In the genomic region with DNA sequence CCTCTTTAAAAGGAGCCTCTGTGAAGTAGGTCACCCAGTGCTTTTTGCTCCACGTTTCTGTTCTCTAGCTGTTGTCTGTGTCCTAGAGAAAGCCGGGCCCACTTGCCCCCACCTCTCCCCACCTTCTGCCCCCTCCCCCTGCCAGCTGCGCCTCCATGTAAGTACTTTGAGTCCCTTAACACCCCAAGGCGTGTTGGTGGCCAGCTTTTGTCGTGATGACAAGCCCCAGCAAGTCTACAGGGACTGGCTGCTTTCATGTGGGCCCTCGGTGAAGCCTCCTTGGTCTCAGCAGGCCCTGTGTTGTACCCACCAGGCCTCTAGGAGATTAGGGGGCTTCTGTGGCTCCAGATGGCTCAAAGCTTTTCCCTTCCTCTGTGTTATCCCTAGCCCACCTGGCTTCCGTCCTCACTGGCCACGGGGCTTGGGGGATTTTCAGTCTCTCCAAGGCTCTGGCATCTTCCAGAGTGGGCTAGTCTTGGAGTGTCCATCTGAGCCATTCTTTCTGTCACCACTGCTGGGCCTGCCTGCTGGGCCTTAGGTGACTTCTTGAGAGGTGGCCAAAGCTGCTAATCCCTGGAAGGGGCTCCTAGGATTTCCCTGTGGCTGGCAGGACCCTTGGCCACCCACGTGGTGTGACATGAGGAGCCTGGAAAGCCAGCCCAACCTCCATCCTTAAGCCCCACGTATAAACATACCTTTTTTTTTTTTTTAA, we compare ENCODE assay signal across 18 cellular contexts. TPM values are rescaled to one million over a fixed set of nuclear protein-coding genes. Genes with fewer than 3 reads are reported as not detected.
DNase-seq lines count a peak whose midpoint lies in the region; ATAC-seq, FAIRE-seq and TF ChIP-seq lines count a peak whose summit lies in the region.
"Had no signal": no experiment of that assay in that cellular context is flagged by ENCODE, and none has a peak within 500 bp of the region (broad histone marks: within the 10 kb centered on the region; RNA-seq: fewer than 3 reads in every experiment).

No MANE protein-coding gene starts in this region.

- ATAC-seq in RWPE2 (ENCODE audit: low read depth), result no peak
- ATAC-seq: activated naive CD4-positive, alpha-beta T cell treated with anti-CD3 and anti-CD28 coated beads, Interleukin-2, amount 50 U/mL, for 72 hours had no signal

- no peaks in the 10 kb centered on the region for H3K9me3 Mint-ChIP-seq in endodermal cell
- no peaks in the 10 kb centered on the region for H3K9me3 Mint-ChIP-seq in neural crest cell
- H3K9me3 Mint-ChIP-seq: activated naive CD4-positive, alpha-beta T cell treated with anti-CD3 and anti-CD28 coated beads, Interleukin-2, amount 50 U/mL, for 72 hours; stimulated activated naive CD8-positive, alpha-beta T cell treated with anti-CD3 and anti-CD28 coated beads, Interleukin-15, Interleukin-2, amounts not matched to agents 100 ng/mL and 50 ng/mL, for 24 hours had no signal

- H3K27me3 ChIP-seq in RWPE2 (ENCODE audit: insufficient read depth, poor library complexity, severe bottlenecking) (no peaks in the 10 kb centered on the region), endodermal cell (ENCODE audit: control insufficient read depth, insufficient read depth, low read length, poor library complexity, severe bottlenecking) (no peaks in the 10 kb centered on the region)

- TF ChIP-seq CTCF in RWPE2 (IDR thresholded peaks at IDR 0.05; ENCODE audit: poor library complexity, severe bottlenecking) (no peak), endodermal cell (conservative IDR thresholded peaks at IDR 0.05) (no peak), neural crest cell (conservative IDR thresholded peaks at IDR 0.05) (no peak)

- H3K27ac ChIP-seq in RWPE2 (ENCODE audit: poor library complexity, severe bottlenecking), result peak overlapping the region; percentile 13
- H3K27ac ChIP-seq in endodermal cell (ENCODE audit: low read depth, low read length), result no peak overlapping the region
- peak overlapping the region; percentile 100 for H3K27ac ChIP-seq in temporal lobe (ENCODE audit: low read depth, low read length)

- H3K4me3 ChIP-seq in RWPE2 (ENCODE audit: severe bottlenecking) (no peak overlapping the region), endodermal cell (ENCODE audit: low read length) (no peak overlapping the region)

- WGBS in endodermal cell (ENCODE audit: insufficient coverage in 1 of 2, insufficient read length in 1 of 2), 2 experiments, result 86 to 94% methylated on average over 5 to 10 of the region's 10 CpGs

- no peak for DNase-seq in RWPE2 (ENCODE audit: low spot score)
- no peak for DNase-seq in endodermal cell
- DNase-seq in neural crest cell (ENCODE audit: low read depth, low spot score), result no peak
- no peak for DNase-seq in NCI-H345 (lab: John Stamatoyannopoulos, UW)
- no peak for DNase-seq in stimulated activated CD4-positive, alpha-beta T cell treated with anti-CD3 and anti-CD28 coated beads, Interleukin-2, amount 100 ng/mL, for 24 hours
- DNase-seq in stimulated activated naive CD4-positive, alpha-beta T cell (lab: John Stamatoyannopoulos, UW), result no peak
- no peak for DNase-seq in GM12892 (ENCODE audit: insufficient read length)
- DNase-seq: CD4-positive, CD25-positive, alpha-beta regulatory T cell; dermis blood vessel endothelial cell; foreskin melanocyte; GF-D8; NCI-H1105 treated with DMSO at 0.1 percent for 48 hours; SHP77 treated with DMSO at 0.1 percent for 48 hours; stimulated activated CD4-positive, alpha-beta T cell treated with anti-CD3 and anti-CD28 coated beads, Interleukin-4, amount 100 ng/mL, for 24 hours had no signal

- H3K9ac ChIP-seq in endodermal cell (ENCODE audit: extremely low read depth, low read length, poor library complexity, severe bottlenecking), result no peak overlapping the region

- H3K4me1 ChIP-seq in RWPE2 (ENCODE audit: insufficient read depth, poor library complexity, severe bottlenecking) (peaks cover 59% of the 10 kb centered on the region), endodermal cell (ENCODE audit: control insufficient read depth, insufficient read depth, low read length) (peaks cover 19% of the 10 kb centered on the region)

- H3K4me3 Mint-ChIP-seq in endodermal cell, result no peak overlapping the region
- H3K4me3 Mint-ChIP-seq in neural crest cell, result no peak overlapping the region
- H3K4me3 Mint-ChIP-seq: CD4-positive, CD25-positive, alpha-beta regulatory T cell; stimulated activated naive CD8-positive, alpha-beta T cell treated with anti-CD3 and anti-CD28 coated beads, Interleukin-15, Interleukin-2, amounts not matched to agents 100 ng/mL and 50 ng/mL, for 24 hours had no signal

- FAIRE-seq in GM12892 (lab: Jason Lieb, UNC), result no peak
- FAIRE-seq: TTC549 had no signal

- peaks cover 5% of the 10 kb centered on the region for H3K36me3 ChIP-seq in RWPE2 (ENCODE audit: low read depth)
- no peaks in the 10 kb centered on the region for H3K36me3 ChIP-seq in endodermal cell (ENCODE audit: control insufficient read depth, insufficient read depth, low read length)

- H3K36me3 Mint-ChIP-seq in endodermal cell (ENCODE audit: low read depth) (no peaks in the 10 kb centered on the region), neural crest cell (ENCODE audit: low read depth) (no peaks in the 10 kb centered on the region)
- H3K36me3 Mint-ChIP-seq: activated naive CD4-positive, alpha-beta T cell treated with anti-CD3 and anti-CD28 coated beads, Interleukin-2, amount 50 U/mL, for 72 hours; CD4-positive, CD25-positive, alpha-beta regulatory T cell had no signal

- H3K27ac Mint-ChIP-seq in endodermal cell (peak overlapping the region; percentile 30), neural crest cell (ENCODE audit: unreplicated experiment) (peak overlapping the region; percentile 12)
- H3K27ac Mint-ChIP-seq: CD4-positive, CD25-positive, alpha-beta regulatory T cell; stimulated activated naive CD8-positive, alpha-beta T cell treated with anti-CD3 and anti-CD28 coated beads, Interleukin-15, Interleukin-2, amounts not matched to agents 100 ng/mL and 50 ng/mL, for 24 hours had no signal

- H3K9me3 ChIP-seq in RWPE2 (ENCODE audit: severe bottlenecking) (no peaks in the 10 kb centered on the region), endodermal cell (ENCODE audit: control insufficient read depth, low read length) (no peaks in the 10 kb centered on the region)

- no peaks in the 10 kb centered on the region for H3K27me3 Mint-ChIP-seq in endodermal cell (ENCODE audit: insufficient read depth)
- H3K27me3 Mint-ChIP-seq in neural crest cell (ENCODE audit: low read depth), result no peaks in the 10 kb centered on the region
- H3K27me3 Mint-ChIP-seq: CD4-positive, CD25-positive, alpha-beta regulatory T cell; stimulated activated naive CD8-positive, alpha-beta T cell treated with anti-CD3 and anti-CD28 coated beads, Interleukin-15, Interleukin-2, amounts not matched to agents 100 ng/mL and 50 ng/mL, for 24 hours had no signal

- peaks cover 53% of the 10 kb centered on the region for H3K4me1 Mint-ChIP-seq in endodermal cell
- H3K4me1 Mint-ChIP-seq in neural crest cell, result peaks cover 33% of the 10 kb centered on the region
- H3K4me1 Mint-ChIP-seq: CD4-positive, CD25-positive, alpha-beta regulatory T cell had no signal

- TF ChIP-seq POLR2A in GM12892 (IDR thresholded peaks at IDR 0.05; ENCODE audit: low read depth, low read length), result no peak

RNA-seq across cellular contexts. Expression of a gene that starts 1.2 kb away (rescaled TPM):
- total RNA-seq in endodermal cell (10 to 100 TPM; 53.3 to 71.7 TPM), neural crest cell (108 and 112 TPM in 2 replicates), temporal lobe (28.0 TPM)
- 40.7 TPM for polyA plus RNA-seq in endodermal cell (2013, experiment 1 of 2)
- polyA plus RNA-seq in endodermal cell (2013, experiment 2 of 2), result 37.5 TPM
- polyA plus RNA-seq in GM12892 (2012; ENCODE audit: missing spikeins), result 6.3 TPM
- polyA plus RNA-seq: CD4-positive, CD25-positive, alpha-beta regulatory T cell had no signal

RNA-seq across cellular contexts. Expression of a gene that starts 57.2 kb away (rescaled TPM):
- total RNA-seq in endodermal cell, result 1,000 to 10,000 TPM; 2,313 to 2,316 TPM
- polyA plus RNA-seq in endodermal cell (2013, experiment 1 of 2), result 1,931 TPM
- polyA plus RNA-seq in endodermal cell (2013, experiment 2 of 2), result 1,875 TPM
- total RNA-seq in neural crest cell, result 2,170 and 2,213 TPM in 2 replicates
- 1,676 TPM for total RNA-seq in temporal lobe
- 4,425 TPM for polyA plus RNA-seq in GM12892 (2012; ENCODE audit: missing spikeins)
